1 cellular context compared by ENCODE assay signal in genomic region chr4:153433753-153434105, GRCh38.
TF ChIP-seq lines count a peak whose summit lies in the region.

No MANE protein-coding gene starts in this region.

TF ChIP-seq in GM23338, 12 proteins besides CTCF, POLR2A, EP300 and RAD21 (continued from another document):
- TF ChIP-seq ZNF462 (CRISPR knock-in tag; IDR thresholded peaks at IDR 0.05) (no peak), STAT1 (IDR thresholded peaks at IDR 0.05; ENCODE audit: unreplicated experiment) (no peak)
TF ChIP-seq in GM23338: peak in this region for 0.
